28 cellular contexts compared by ENCODE assay signal in genomic region chr11:103566116-103566515, GRCh38.
"Had no signal": no experiment of that assay in that cellular context is flagged by ENCODE, and none has a peak within 500 bp of the region (broad histone marks: within the 10 kb centered on the region; RNA-seq: fewer than 3 reads in every experiment).

No MANE protein-coding gene starts in this region.

- FAIRE-seq: colon, endometrium, endothelial cell of umbilical vein, frontal cortex had no signal

- H3K4me3 ChIP-seq: colonic mucosa, coronary artery, dorsolateral prefrontal cortex, esophagus muscularis mucosa, esophagus squamous epithelium, gastrocnemius medialis, gastroesophageal sphincter, heart left ventricle, heart right ventricle had no signal

- H3K27me3 ChIP-seq: colonic mucosa, dorsolateral prefrontal cortex, esophagus muscularis mucosa, esophagus squamous epithelium, foreskin keratinocyte, gastrocnemius medialis, gastroesophageal sphincter, heart left ventricle, heart right ventricle had no signal

- H3K27ac Mint-ChIP-seq: dendritic cell treated with granulocyte-macrophage colony-stimulating factor and Interleukin-4, amounts not matched to agents 40 ng/mL and 50 ng/mL, for 4 days; effector memory CD8-positive, alpha-beta T cell; endodermal cell had no signal

- H3K4me1 ChIP-seq: colonic mucosa, esophagus muscularis mucosa, esophagus squamous epithelium, foreskin keratinocyte, gastrocnemius medialis, gastroesophageal sphincter, heart left ventricle, heart right ventricle had no signal

- H3K27ac ChIP-seq: colonic mucosa, coronary artery, dorsolateral prefrontal cortex, epithelial cell of prostate, esophagus muscularis mucosa, esophagus squamous epithelium, foreskin keratinocyte, gastrocnemius medialis, gastroesophageal sphincter, heart left ventricle, heart right ventricle had no signal

- DNase-seq: colonic mucosa; cortex of kidney; dermis blood vessel endothelial cell; dorsolateral prefrontal cortex; effector CD4-positive, alpha-beta T cell; effector CD8-positive, alpha-beta T cell; effector memory CD4-positive, alpha-beta T cell; effector memory CD8-positive, alpha-beta T cell; endodermal cell; erythroblast; esophagus squamous epithelium; foreskin fibroblast; foreskin keratinocyte; foreskin melanocyte; gastrocnemius medialis; head of caudate nucleus; heart left ventricle; heart right ventricle had no signal

- H3K9me3 Mint-ChIP-seq: effector memory CD8-positive, alpha-beta T cell; endodermal cell had no signal

- H3K4me3 Mint-ChIP-seq: dendritic cell treated with granulocyte-macrophage colony-stimulating factor and Interleukin-4, amounts not matched to agents 40 ng/mL and 50 ng/mL, for 4 days; effector memory CD8-positive, alpha-beta T cell; endodermal cell had no signal

- H3K36me3 ChIP-seq: colonic mucosa, esophagus muscularis mucosa, esophagus squamous epithelium, gastrocnemius medialis, gastroesophageal sphincter, heart left ventricle, heart right ventricle had no signal

- H3K9me3 ChIP-seq: colonic mucosa, esophagus muscularis mucosa, esophagus squamous epithelium, gastrocnemius medialis had no signal

- ATAC-seq: effector memory CD8-positive, alpha-beta T cell; esophagus mucosa; foreskin keratinocyte; gastrocnemius medialis; gastroesophageal sphincter; heart left ventricle; heart right ventricle had no signal

- H3K27me3 Mint-ChIP-seq: dendritic cell treated with granulocyte-macrophage colony-stimulating factor and Interleukin-4, amounts not matched to agents 40 ng/mL and 50 ng/mL, for 4 days had no signal
